ENCODE assay signal across 2 cellular contexts in genomic region chr2:21515903-21516302, GRCh38.
TF ChIP-seq lines count a peak whose summit lies in the region.

No MANE protein-coding gene starts in this region.

TF ChIP-seq in HepG2, 621 proteins besides CTCF, POLR2A, EP300 and RAD21:
- 0 out of 4 replicates have a peak, but pooled peaks of 1 of the 2 experiments have one; percentile 46 for TF ChIP-seq ATF4 (CRISPR knock-in tag; IDR thresholded peaks at IDR 0.05)
- no peak for TF ChIP-seq REL (CRISPR knock-in tag; conservative IDR thresholded peaks at IDR 0.05)
- TF ChIP-seq CEBPB (IDR thresholded peaks at IDR 0.05; ENCODE audit: borderline replicate concordance, low read depth, low read length), result peak; percentile 11; the same call in 1 of the 2 replicates

TF ChIP-seq in WTC11, 78 proteins besides CTCF, POLR2A, EP300 and RAD21:
- no peak for TF ChIP-seq E2F5 (CRISPR knock-in tag; IDR thresholded peaks at IDR 0.05)
- peak; percentile 33; the same call in 1 of the 2 replicates for TF ChIP-seq GABPB1 (CRISPR knock-in tag; IDR thresholded peaks at IDR 0.05)
